Comparison of ENCODE assay signal across 1 cellular context in the genomic region with DNA sequence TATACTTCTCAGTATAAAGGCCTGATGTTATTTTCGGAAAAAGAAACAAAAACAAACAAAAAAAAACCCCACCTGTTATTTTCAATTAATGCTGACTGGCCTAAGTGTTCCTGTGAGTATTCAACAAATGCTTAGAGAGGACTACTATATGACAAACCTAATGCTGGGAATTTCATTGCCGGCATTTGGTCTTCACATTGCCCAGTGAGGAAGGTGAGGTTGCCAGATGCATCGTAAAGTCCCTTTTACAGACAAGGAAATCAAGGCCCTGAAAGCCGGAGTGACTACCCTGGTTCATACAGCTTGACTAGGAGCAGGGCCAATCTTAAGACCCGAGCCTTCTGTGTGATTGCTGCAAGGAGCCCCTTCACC.
TF ChIP-seq lines count a peak whose summit lies in the region.

No MANE protein-coding gene starts in this region.

TF ChIP-seq in endothelial cell of umbilical vein, 7 proteins besides CTCF, POLR2A, EP300 and RAD21:
- TF ChIP-seq, protein P1, sequence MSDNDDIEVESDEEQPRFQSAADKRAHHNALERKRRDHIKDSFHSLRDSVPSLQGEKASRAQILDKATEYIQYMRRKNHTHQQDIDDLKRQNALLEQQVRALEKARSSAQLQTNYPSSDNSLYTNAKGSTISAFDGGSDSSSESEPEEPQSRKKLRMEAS (IDR thresholded peaks at IDR 0.05; ENCODE audit: insufficient read depth, insufficient read length) = no peak
- TF ChIP-seq MYC (IDR thresholded peaks at IDR 0.05; ENCODE audit: low read depth, low read length) = no peak
- no peak for TF ChIP-seq GATA2 (IDR thresholded peaks at IDR 0.05; ENCODE audit: insufficient read depth, insufficient read length, low read depth, low read length)
- no peak for TF ChIP-seq EZH2 (IDR thresholded peaks at IDR 0.05; ENCODE audit: borderline replicate concordance, low read depth, low read length, severe bottlenecking)
- TF ChIP-seq JUN (IDR thresholded peaks at IDR 0.05; ENCODE audit: borderline replicate concordance, insufficient read depth, insufficient read length, low read depth) = no peak
TF ChIP-seq in endothelial cell of umbilical vein: peak in this region for 0.
